In the genomic region with DNA sequence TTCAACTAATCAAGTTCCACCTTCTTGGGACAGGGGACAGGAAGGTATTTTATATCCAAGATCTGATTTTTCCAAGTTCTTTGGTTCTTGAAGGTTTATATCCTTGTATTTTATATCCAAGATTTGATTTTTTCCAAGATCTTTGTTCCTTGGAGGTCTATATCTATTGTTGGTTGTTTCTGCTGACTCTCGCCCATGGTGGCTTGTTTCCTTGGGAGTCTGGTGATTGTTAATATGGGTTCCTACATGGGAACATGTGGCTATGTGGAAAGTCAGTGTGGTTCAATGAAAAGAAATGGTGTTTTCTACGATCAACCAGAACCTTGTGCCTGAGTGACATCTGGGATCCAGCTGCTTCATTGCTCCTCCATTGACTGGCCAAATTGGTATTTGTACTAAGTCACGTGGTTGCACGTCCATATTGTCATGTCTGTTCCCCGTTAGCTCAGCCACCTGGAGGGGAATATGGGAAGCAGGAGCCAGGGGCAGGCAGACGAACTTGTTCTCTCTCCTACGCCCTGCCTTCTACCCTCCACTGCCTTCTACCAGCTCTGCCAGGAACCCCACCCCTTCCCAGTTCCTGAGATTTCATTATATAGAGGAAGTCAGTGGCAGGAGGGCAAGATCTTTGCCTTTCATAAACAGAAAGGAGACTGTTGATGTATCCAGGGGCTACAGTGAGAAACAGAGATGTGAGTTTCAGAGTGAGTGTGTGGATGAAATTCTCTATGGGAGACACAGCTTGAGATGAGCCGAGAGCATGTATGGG, we compare ENCODE assay signal across 26 cellular contexts. TPM values are rescaled to one million over a fixed set of nuclear protein-coding genes. Genes with fewer than 3 reads are reported as not detected.
A peak's percentile ranks its signal among the peaks of the same experiment; 100 is the strongest.
DNase-seq lines count a peak whose midpoint lies in the region; ATAC-seq and TF ChIP-seq lines count a peak whose summit lies in the region.
"Had no signal": no experiment of that assay in that cellular context is flagged by ENCODE, and none has a peak within 500 bp of the region (broad histone marks: within the 10 kb centered on the region; RNA-seq: fewer than 3 reads in every experiment).

No MANE protein-coding gene starts in this region.

- peak; percentile 68 for ATAC-seq in left lung
- ATAC-seq in activated T-cell treated with anti-CD3 and anti-CD28 coated beads, Interleukin-2, amount 50 U/mL, for 4 hours, result no peak

- peaks cover 15% of the 10 kb centered on the region for H3K9me3 Mint-ChIP-seq in activated CD4-positive, alpha-beta memory T cell treated with anti-CD3 and anti-CD28 coated beads, Interleukin-2, amount 10 ng/mL, durations not matched to agents 7 days and 5 days
- H3K9me3 Mint-ChIP-seq in activated CD4-positive, alpha-beta memory T cell treated with anti-CD3 and anti-CD28 coated beads for 36 hours, result peaks cover 3% of the 10 kb centered on the region
- H3K9me3 Mint-ChIP-seq in activated T-helper 1 cell treated with anti-CD3 and anti-CD28 coated beads, Interleukin-12 subunit alpha, Interleukin-12 subunit beta, Interleukin-2, Interleukin-4 antibody, amounts not matched to agents 30 ng/mL and 10 ng/mL and 1 ng/mL, durations not matched to agents 14 hours and 24 hours and 36 hours, result peaks cover 11% of the 10 kb centered on the region
- H3K9me3 Mint-ChIP-seq in activated T-cell treated with anti-CD3 and anti-CD28 coated beads, Interleukin-2, amount 50 U/mL, for 4 hours, result no peaks in the 10 kb centered on the region
- H3K9me3 Mint-ChIP-seq: natural killer cell treated with Interleukin-12 subunit alpha and Interleukin-12 subunit beta and Interleukin-15 and Interleukin-18, amount 100 ng/mL, for 72 hours had no signal

- peak overlapping the region; percentile 50; the same call in 1 of the 2 replicates for H2AFZ ChIP-seq in KMS-11 (ENCODE audit: low read depth)
- H2AFZ ChIP-seq: GM23248 had no signal

- H3K4me3 ChIP-seq in KMS-11 (IDR thresholded peaks at IDR 0.05; ENCODE audit: insufficient read depth, low read depth, low read length) (no peak overlapping the region), left lung (no peak overlapping the region)
- H3K4me3 ChIP-seq: adrenal gland, GM23248, pancreas, sigmoid colon, upper lobe of left lung had no signal

- H3K27ac Mint-ChIP-seq in activated CD4-positive, alpha-beta memory T cell treated with anti-CD3 and anti-CD28 coated beads, Interleukin-2, amount 10 ng/mL, durations not matched to agents 7 days and 5 days, result peak overlapping the region; percentile 50
- no peak overlapping the region for H3K27ac Mint-ChIP-seq in activated CD4-positive, alpha-beta memory T cell treated with anti-CD3 and anti-CD28 coated beads for 36 hours
- H3K27ac Mint-ChIP-seq in activated T-helper 1 cell treated with anti-CD3 and anti-CD28 coated beads, Interleukin-12 subunit alpha, Interleukin-12 subunit beta, Interleukin-2, Interleukin-4 antibody, amounts not matched to agents 30 ng/mL and 10 ng/mL and 1 ng/mL, durations not matched to agents 14 hours and 24 hours and 36 hours, result peak overlapping the region; percentile 85

- no peak overlapping the region for H3K9ac ChIP-seq in KMS-11
- H3K9ac ChIP-seq: GM23248 had no signal

- TF ChIP-seq CTCF in KMS-11 (conservative IDR thresholded peaks at IDR 0.05; ENCODE audit: low read depth, low read length) (no peak), left lung (IDR thresholded peaks at IDR 0.05) (no peak)

- CTCF ChIA-PET in activated CD4-positive, alpha-beta memory T cell treated with anti-CD3 and anti-CD28 coated beads, Interleukin-2, amount 10 ng/mL, durations not matched to agents 7 days and 5 days (lab: Charles Lee), result interaction anchor here (3.5 kb wide), 1 partner anchor 46 kb away, joined by 14 read pairs; no protein-coding TSS in a partner anchor
- CTCF ChIA-PET in activated CD4-positive, alpha-beta memory T cell treated with anti-CD3 and anti-CD28 coated beads for 36 hours (lab: Charles Lee), result interaction anchor here (0.7 to 1.5 kb wide), 3 partner anchors 29 to 75 kb away, joined by 3 to 9 read pairs (median 3); no protein-coding TSS in a partner anchor

- no peaks in the 10 kb centered on the region for H3K36me3 ChIP-seq in KMS-11 (ENCODE audit: insufficient read depth)
- H3K36me3 ChIP-seq in left lung, result no peaks in the 10 kb centered on the region
- H3K36me3 ChIP-seq: adrenal gland, pancreas, sigmoid colon, upper lobe of left lung had no signal

- H3K4me2 ChIP-seq in KMS-11, result peak overlapping the region; percentile 31

- peaks cover 4% of the 10 kb centered on the region; the same call in 1 of the 2 replicates for H3K27me3 ChIP-seq in KMS-11 (ENCODE audit: insufficient read depth, low read depth)
- peaks cover 0 to 6% of the 10 kb centered on the region in 2 donors for H3K27me3 ChIP-seq in left lung
- H3K27me3 ChIP-seq: pancreas, sigmoid colon, upper lobe of left lung had no signal

- no peak for DNase-seq in activated CD4-positive, alpha-beta memory T cell treated with anti-CD3 and anti-CD28 coated beads, Interleukin-2, amount 10 ng/mL, durations not matched to agents 7 days and 5 days
- no peak for DNase-seq in activated CD4-positive, alpha-beta memory T cell treated with anti-CD3 and anti-CD28 coated beads for 36 hours
- DNase-seq in activated T-helper 1 cell treated with anti-CD3 and anti-CD28 coated beads, Interleukin-12 subunit alpha, Interleukin-12 subunit beta, Interleukin-2, Interleukin-4 antibody, amounts not matched to agents 30 ng/mL and 10 ng/mL and 1 ng/mL, durations not matched to agents 14 hours and 24 hours and 36 hours (ENCODE audit: low spot score), result no peak
- DNase-seq in left lung, result no peak
- DNase-seq in EL, result no peak
- DNase-seq in activated T-cell treated with anti-CD3 and anti-CD28 coated beads, Interleukin-2, amount 50 U/mL, for 4 hours, result no peak
- no peak for DNase-seq in middle frontal gyrus (ENCODE audit: extremely low spot score, low spot score)
- DNase-seq: activated CD4-positive, alpha-beta T cell treated with anti-CD3 and anti-CD28 coated beads for 4 hours; activated CD8-positive, alpha-beta memory T cell treated with anti-CD3 and anti-CD28 coated beads, Interleukin-2, amount 50 U/mL, for 4 hours; activated gamma-delta T cell treated with Interleukin-2 at 50 U/mL for 16 hours; AML-193; Calu3; GM23248; NCI-H1436; NCI-H2107; NCI-H524 treated with DMSO at 0.1 percent for 48 hours; pancreas; sigmoid colon; upper lobe of left lung had no signal

- H3K4me1 ChIP-seq in KMS-11 (ENCODE audit: low read depth, poor library complexity, severe bottlenecking), result peaks cover 24% of the 10 kb centered on the region
- peaks cover 0 to 10% of the 10 kb centered on the region in 2 donors for H3K4me1 ChIP-seq in left lung
- H3K4me1 ChIP-seq: adrenal gland, pancreas, sigmoid colon, upper lobe of left lung had no signal

- no peak overlapping the region for H3K4me3 Mint-ChIP-seq in activated CD4-positive, alpha-beta memory T cell treated with anti-CD3 and anti-CD28 coated beads, Interleukin-2, amount 10 ng/mL, durations not matched to agents 7 days and 5 days
- no peak overlapping the region for H3K4me3 Mint-ChIP-seq in activated CD4-positive, alpha-beta memory T cell treated with anti-CD3 and anti-CD28 coated beads for 36 hours
- no peak overlapping the region for H3K4me3 Mint-ChIP-seq in activated T-helper 1 cell treated with anti-CD3 and anti-CD28 coated beads, Interleukin-12 subunit alpha, Interleukin-12 subunit beta, Interleukin-2, Interleukin-4 antibody, amounts not matched to agents 30 ng/mL and 10 ng/mL and 1 ng/mL, durations not matched to agents 14 hours and 24 hours and 36 hours
- no peak overlapping the region for H3K4me3 Mint-ChIP-seq in activated T-cell treated with anti-CD3 and anti-CD28 coated beads, Interleukin-2, amount 50 U/mL, for 4 hours

- POLR2A ChIA-PET in activated CD4-positive, alpha-beta memory T cell treated with anti-CD3 and anti-CD28 coated beads, Interleukin-2, amount 10 ng/mL, durations not matched to agents 7 days and 5 days (lab: Charles Lee), result interaction anchor here (1.1 to 3.6 kb wide), 3 partner anchors 12 to 75 kb away, joined by 3 to 19 read pairs (median 5); a partner anchor contains a TSS
- POLR2A ChIA-PET in activated CD4-positive, alpha-beta memory T cell treated with anti-CD3 and anti-CD28 coated beads for 36 hours (lab: Charles Lee), result no interaction called here

- intact Hi-C loops in activated CD4-positive, alpha-beta memory T cell treated with anti-CD3 and anti-CD28 coated beads for 36 hours (cut with micrococcal nuclease), result no loop called here
- intact Hi-C loops in activated T-helper 1 cell treated with anti-CD3 and anti-CD28 coated beads, Interleukin-12 subunit alpha, Interleukin-12 subunit beta, Interleukin-2, Interleukin-4 antibody, amounts not matched to agents 30 ng/mL and 10 ng/mL and 1 ng/mL, durations not matched to agents 14 hours and 24 hours and 36 hours (cut with micrococcal nuclease), result loop anchor here (5.0 kb wide), 1 partner anchor 45 kb away; no protein-coding TSS in a partner anchor
- intact Hi-C loops in left lung (cut with DNase I), result no loop called here

- no peaks in the 10 kb centered on the region for H4K20me1 ChIP-seq in KMS-11 (ENCODE audit: insufficient read depth)

- H3K27ac ChIP-seq in KMS-11, result peak overlapping the region; percentile 61; the same call in 1 of the 2 replicates
- peak overlapping the region in 1 of 2 donors; percentile 33 for H3K27ac ChIP-seq in left lung
- H3K27ac ChIP-seq: adrenal gland, GM23248, pancreas, RWPE1, sigmoid colon, upper lobe of left lung had no signal

- H3K4me1 Mint-ChIP-seq in activated CD4-positive, alpha-beta memory T cell treated with anti-CD3 and anti-CD28 coated beads, Interleukin-2, amount 10 ng/mL, durations not matched to agents 7 days and 5 days, result peaks cover 39% of the 10 kb centered on the region
- H3K4me1 Mint-ChIP-seq in activated CD4-positive, alpha-beta memory T cell treated with anti-CD3 and anti-CD28 coated beads for 36 hours (ENCODE audit: low read depth), result peaks cover 5% of the 10 kb centered on the region
- H3K4me1 Mint-ChIP-seq in activated T-helper 1 cell treated with anti-CD3 and anti-CD28 coated beads, Interleukin-12 subunit alpha, Interleukin-12 subunit beta, Interleukin-2, Interleukin-4 antibody, amounts not matched to agents 30 ng/mL and 10 ng/mL and 1 ng/mL, durations not matched to agents 14 hours and 24 hours and 36 hours (ENCODE audit: low read depth), result peaks cover 42% of the 10 kb centered on the region
- H3K4me1 Mint-ChIP-seq in activated T-cell treated with anti-CD3 and anti-CD28 coated beads, Interleukin-2, amount 50 U/mL, for 4 hours (ENCODE audit: low read depth), result peaks cover 4% of the 10 kb centered on the region

- no peaks in the 10 kb centered on the region for H3K79me2 ChIP-seq in KMS-11 (ENCODE audit: insufficient read depth, low read depth)

- H3K27me3 Mint-ChIP-seq in activated CD4-positive, alpha-beta memory T cell treated with anti-CD3 and anti-CD28 coated beads, Interleukin-2, amount 10 ng/mL, durations not matched to agents 7 days and 5 days, result peaks cover 12% of the 10 kb centered on the region
- peaks cover 44% of the 10 kb centered on the region for H3K27me3 Mint-ChIP-seq in activated CD4-positive, alpha-beta memory T cell treated with anti-CD3 and anti-CD28 coated beads for 36 hours
- H3K27me3 Mint-ChIP-seq in activated T-helper 1 cell treated with anti-CD3 and anti-CD28 coated beads, Interleukin-12 subunit alpha, Interleukin-12 subunit beta, Interleukin-2, Interleukin-4 antibody, amounts not matched to agents 30 ng/mL and 10 ng/mL and 1 ng/mL, durations not matched to agents 14 hours and 24 hours and 36 hours (ENCODE audit: insufficient read depth), result peaks cover 13% of the 10 kb centered on the region
- peaks cover 44% of the 10 kb centered on the region for H3K27me3 Mint-ChIP-seq in activated T-cell treated with anti-CD3 and anti-CD28 coated beads, Interleukin-2, amount 50 U/mL, for 4 hours (ENCODE audit: low read depth)

- no peaks in the 10 kb centered on the region for H3K9me3 ChIP-seq in left lung
- H3K9me3 ChIP-seq: adrenal gland, pancreas, upper lobe of left lung had no signal

- H3K36me3 Mint-ChIP-seq in activated CD4-positive, alpha-beta memory T cell treated with anti-CD3 and anti-CD28 coated beads, Interleukin-2, amount 10 ng/mL, durations not matched to agents 7 days and 5 days (ENCODE audit: low read depth), result peaks cover 9% of the 10 kb centered on the region
- H3K36me3 Mint-ChIP-seq in activated CD4-positive, alpha-beta memory T cell treated with anti-CD3 and anti-CD28 coated beads for 36 hours, result no peaks in the 10 kb centered on the region
- H3K36me3 Mint-ChIP-seq in activated T-helper 1 cell treated with anti-CD3 and anti-CD28 coated beads, Interleukin-12 subunit alpha, Interleukin-12 subunit beta, Interleukin-2, Interleukin-4 antibody, amounts not matched to agents 30 ng/mL and 10 ng/mL and 1 ng/mL, durations not matched to agents 14 hours and 24 hours and 36 hours (ENCODE audit: low read depth), result peaks cover 4% of the 10 kb centered on the region
- H3K36me3 Mint-ChIP-seq in activated T-cell treated with anti-CD3 and anti-CD28 coated beads, Interleukin-2, amount 50 U/mL, for 4 hours (ENCODE audit: insufficient read depth), result no peaks in the 10 kb centered on the region

RNA-seq across cellular contexts. Expression of a gene that starts 11.1 kb away (rescaled TPM):
- 1 to 10 TPM; 2.3 to 3.0 TPM for total RNA-seq in activated CD4-positive, alpha-beta memory T cell treated with anti-CD3 and anti-CD28 coated beads, Interleukin-2, amount 10 ng/mL, durations not matched to agents 7 days and 5 days
- total RNA-seq in activated CD4-positive, alpha-beta memory T cell treated with anti-CD3 and anti-CD28 coated beads for 36 hours, result under 1 TPM; 0.22 to 0.48 TPM
- 11.7 and 11.8 TPM in 2 replicates for total RNA-seq in activated T-helper 1 cell treated with anti-CD3 and anti-CD28 coated beads, Interleukin-12 subunit alpha, Interleukin-12 subunit beta, Interleukin-2, Interleukin-4 antibody, amounts not matched to agents 30 ng/mL and 10 ng/mL and 1 ng/mL, durations not matched to agents 14 hours and 24 hours and 36 hours
- total RNA-seq in left lung, result 10 to 100 TPM; 11.5 to 47.5 TPM
- total RNA-seq in activated T-cell treated with anti-CD3 and anti-CD28 coated beads, Interleukin-2, amount 50 U/mL, for 4 hours, result 1 to 10 TPM; 1.3 to 2.7 (median 2.5) TPM
- total RNA-seq: A172, Calu3, Daoy had no signal

RNA-seq across cellular contexts. Expression of a gene that starts 41.5 kb away (rescaled TPM):
- 10 to 100 TPM; 59.9 to 60.1 TPM for total RNA-seq in activated CD4-positive, alpha-beta memory T cell treated with anti-CD3 and anti-CD28 coated beads, Interleukin-2, amount 10 ng/mL, durations not matched to agents 7 days and 5 days
- total RNA-seq in activated CD4-positive, alpha-beta memory T cell treated with anti-CD3 and anti-CD28 coated beads for 36 hours, result 1 to 10 TPM; 8.7 to 9.3 TPM
- total RNA-seq in activated T-helper 1 cell treated with anti-CD3 and anti-CD28 coated beads, Interleukin-12 subunit alpha, Interleukin-12 subunit beta, Interleukin-2, Interleukin-4 antibody, amounts not matched to agents 30 ng/mL and 10 ng/mL and 1 ng/mL, durations not matched to agents 14 hours and 24 hours and 36 hours, result 15.6 and 17.3 TPM in 2 replicates
- 10 to 100 TPM; 13.0 to 68.1 TPM for total RNA-seq in left lung
- total RNA-seq in activated T-cell treated with anti-CD3 and anti-CD28 coated beads, Interleukin-2, amount 50 U/mL, for 4 hours, result 1 to 10 TPM; 1.2 to 2.3 (median 1.4) TPM
- total RNA-seq: A172, Calu3, GM23248, M059J had no signal
